Comparison of ENCODE assay signal across 27 cellular contexts in genomic region chr5:1298723-1299510, GRCh38. TPM values are rescaled to one million over a fixed set of nuclear protein-coding genes. Genes with fewer than 3 reads are reported as not detected.
DNase-seq lines count a peak whose midpoint lies in the region; ATAC-seq, FAIRE-seq and TF ChIP-seq lines count a peak whose summit lies in the region.
"Had no signal": no experiment of that assay in that cellular context is flagged by ENCODE, and none has a peak within 500 bp of the region (broad histone marks: within the 10 kb centered on the region; RNA-seq: fewer than 3 reads in every experiment).

No MANE protein-coding gene starts in this region.

- H3K79me2 ChIP-seq in GM12878 (ENCODE audit: control insufficient read depth, insufficient read depth, low read length) = no peaks in the 10 kb centered on the region

- H3K9me3 ChIP-seq in BLaER1 = peaks cover 27% of the 10 kb centered on the region
- H3K9me3 ChIP-seq in GM12878 (replicated peaks; ENCODE audit: control insufficient read depth, insufficient read depth, low read length) = no peaks in the 10 kb centered on the region; the same call in 1 of the 3 replicates
- peaks cover 0 to 2% of the 10 kb centered on the region in 2 donors for H3K9me3 ChIP-seq in neuronal stem cell (replicated peaks in 1 of 2; ENCODE audit: control insufficient read depth in 2 of 2, insufficient read depth in 1 of 2, low read depth in 1 of 2, low read length in 2 of 2)
- H3K9me3 ChIP-seq: BE2C, prostate gland had no signal

- no peak for TF ChIP-seq RAD21 in GM12878 (IDR thresholded peaks at IDR 0.05; ENCODE audit: insufficient read depth, low read depth, low read length)

- H3K14ac ChIP-seq in neuronal stem cell (ENCODE audit: low read length) = peak overlapping the region; percentile 38

- H4K91ac ChIP-seq in neuronal stem cell (ENCODE audit: low read depth, low read length, poor library complexity) = no peak overlapping the region

- intact Hi-C loops in activated CD4-positive, alpha-beta T cell treated with anti-CD3 and anti-CD28 coated beads for 36 hours (cut with DNase I, micrococcal nuclease) = loop anchor here in 1 of 2 experiments (5.0 kb wide), 1 partner anchor 223 kb away; the partner anchor contains the start of gene LPCAT1
- intact Hi-C loops in GM12878 (cut with micrococcal nuclease; ENCODE audit: unreplicated experiment) = no loop called here

- H2BK5ac ChIP-seq in neuronal stem cell (ENCODE audit: low read length) = no peak overlapping the region

- no peaks in the 10 kb centered on the region for H3K36me3 ChIP-seq in BLaER1
- no peaks in the 10 kb centered on the region for H3K36me3 ChIP-seq in GM12878 (ENCODE audit: control insufficient read depth in 2 of 2, insufficient read depth in 2 of 2, low read length in 1 of 2)
- no peaks in the 10 kb centered on the region for H3K36me3 ChIP-seq in neuronal stem cell (replicated peaks in 1 of 2; ENCODE audit: control insufficient read depth in 2 of 2, insufficient read depth in 2 of 2, low read length in 2 of 2)
- H3K36me3 ChIP-seq: BE2C, cardiac muscle cell, gastroesophageal sphincter, neural progenitor cell, prostate gland had no signal

- H3K79me1 ChIP-seq in neuronal stem cell (ENCODE audit: low read depth, low read length) = peaks cover 3% of the 10 kb centered on the region

- H3K27me3 Mint-ChIP-seq in activated CD4-positive, alpha-beta T cell treated with anti-CD3 and anti-CD28 coated beads for 36 hours = no peaks in the 10 kb centered on the region
- H3K27me3 Mint-ChIP-seq: T-helper 17 cell had no signal

- no peak for TF ChIP-seq EP300 in GM12878 (IDR thresholded peaks at IDR 0.05; ENCODE audit: borderline replicate concordance in 1 of 2, control insufficient read depth in 1 of 2, low read depth in 2 of 2, low read length in 2 of 2)

- no peaks in the 10 kb centered on the region for H3K36me3 Mint-ChIP-seq in activated CD4-positive, alpha-beta T cell treated with anti-CD3 and anti-CD28 coated beads for 36 hours (ENCODE audit: low read depth)
- H3K36me3 Mint-ChIP-seq: neural progenitor cell, type B pancreatic cell had no signal

- no peak for TF ChIP-seq CTCF in GM12878 (IDR thresholded peaks at IDR 0.05 in 2 of 3, conservative IDR thresholded peaks at IDR 0.05 in 1 of 3; ENCODE audit: control insufficient read depth in 2 of 3, extremely low read depth in 1 of 3, insufficient read depth in 1 of 3, low read depth in 3 of 3, low read length in 3 of 3)

- no peak overlapping the region for H2AK5ac ChIP-seq in neuronal stem cell (ENCODE audit: low read depth, low read length)

- H3K4me3 ChIP-seq in BLaER1 (no peak overlapping the region), GM12878 (no peak overlapping the region), neuronal stem cell (ENCODE audit: low read length in 2 of 2) (no peak overlapping the region)
- H3K4me3 ChIP-seq: A549, cardiac muscle cell, gastroesophageal sphincter, neural progenitor cell, prostate gland had no signal

- H2BK12ac ChIP-seq in neuronal stem cell (ENCODE audit: low read length) = no peak overlapping the region

- H2AFZ ChIP-seq in GM12878 (ENCODE audit: control insufficient read depth, low read depth, low read length) (no peak overlapping the region), neuronal stem cell (ENCODE audit: low read length) (no peak overlapping the region)
- H2AFZ ChIP-seq: neural progenitor cell had no signal

- POLR2A ChIA-PET in activated CD4-positive, alpha-beta T cell treated with anti-CD3 and anti-CD28 coated beads for 36 hours (lab: Charles Lee) = no interaction called here
- POLR2A ChIA-PET in GM12878 (lab: Charles Lee) = no interaction called here

- H3K4me3 Mint-ChIP-seq in activated CD4-positive, alpha-beta T cell treated with anti-CD3 and anti-CD28 coated beads for 36 hours = no peak overlapping the region
- H3K4me3 Mint-ChIP-seq: dendritic cell treated with granulocyte-macrophage colony-stimulating factor and Interleukin-4, amounts not matched to agents 40 ng/mL and 50 ng/mL, for 4 days; neural progenitor cell; T-helper 17 cell; type B pancreatic cell had no signal

- peak overlapping the region; percentile 92 for H3K27ac ChIP-seq in BLaER1
- H3K27ac ChIP-seq in GM12878 (ENCODE audit: control insufficient read depth, insufficient read depth) = no peak overlapping the region
- H3K27ac ChIP-seq in neuronal stem cell (replicated peaks; ENCODE audit: low read length) = no peak overlapping the region
- H3K27ac ChIP-seq: A549, cardiac muscle cell, gastroesophageal sphincter, neural progenitor cell, prostate gland had no signal

- in situ Hi-C loops in GM12878 (cut with MboI) = no loop called here

- RAD21 ChIA-PET in GM12878 (lab: Charles Lee; ENCODE audit: unreplicated experiment) = interaction anchor here (0.7 kb wide), 1 partner anchor 16 kb away, joined by 3 read pairs; no protein-coding TSS in a partner anchor

- no peak overlapping the region for H3K27ac Mint-ChIP-seq in activated CD4-positive, alpha-beta T cell treated with anti-CD3 and anti-CD28 coated beads for 36 hours
- H3K27ac Mint-ChIP-seq: dendritic cell treated with granulocyte-macrophage colony-stimulating factor and Interleukin-4, amounts not matched to agents 40 ng/mL and 50 ng/mL, for 4 days; neural progenitor cell; T-helper 17 cell; type B pancreatic cell had no signal

- 55% methylated on average over 33 of the region's 33 CpGs for WGBS in GM12878 (ENCODE audit: insufficient coverage, insufficient replicate concordance, low lambda C conversion rate, missing lambda C conversion rate)
- WGBS in neuronal stem cell (ENCODE audit: extremely low coverage in 2 of 2, insufficient read length in 2 of 2, insufficient replicate concordance in 1 of 2), 2 donors = no CpG with 5 or more reads among the region's 33 CpGs

- peaks cover 4% of the 10 kb centered on the region for H3K9me3 Mint-ChIP-seq in activated CD4-positive, alpha-beta T cell treated with anti-CD3 and anti-CD28 coated beads for 36 hours (ENCODE audit: low read depth)
- H3K9me3 Mint-ChIP-seq: dendritic cell treated with granulocyte-macrophage colony-stimulating factor and Interleukin-4, amounts not matched to agents 40 ng/mL and 50 ng/mL, for 4 days; type B pancreatic cell had no signal

- SMC1A ChIA-PET in GM12878 (lab: Charles Lee; ENCODE audit: uncharacterized antibody, unreplicated experiment) = interaction anchor here (0.7 kb wide), 1 partner anchor 17 kb away, joined by 3 read pairs; no protein-coding TSS in a partner anchor

- no peak overlapping the region for H3K4ac ChIP-seq in neuronal stem cell (ENCODE audit: low read length)

- H3K4me2 ChIP-seq in BLaER1 (peak overlapping the region; percentile 96), GM12878 (ENCODE audit: control insufficient read depth, insufficient read depth) (no peak overlapping the region), neuronal stem cell (ENCODE audit: insufficient read depth, low read length, poor library complexity, severe bottlenecking) (no peak overlapping the region)
- H3K4me2 ChIP-seq: A549, neural progenitor cell had no signal

- H3K27me3 ChIP-seq in BLaER1 = no peaks in the 10 kb centered on the region
- H3K27me3 ChIP-seq in GM12878 (replicated peaks in 1 of 2; ENCODE audit: control insufficient read depth in 2 of 2, insufficient read depth in 2 of 2, low read length in 1 of 2) = no peaks in the 10 kb centered on the region; a peak in 1 of 4 replicates
- H3K27me3 ChIP-seq in neuronal stem cell (ENCODE audit: control insufficient read depth in 3 of 3, insufficient read depth in 3 of 3, low read depth in 1 of 3, low read length in 3 of 3) = peaks cover 3 to 68% (median 9%) of the 10 kb centered on the region in 3 experiments

- TF ChIP-seq POLR2A in GM12878 (IDR thresholded peaks at IDR 0.05; ENCODE audit: low read depth, low read length) = no peak

- CTCF ChIA-PET in activated CD4-positive, alpha-beta T cell treated with anti-CD3 and anti-CD28 coated beads for 36 hours (lab: Charles Lee) = interaction anchor here (0.5 to 2.1 kb wide), 3 partner anchors 17 to 346 kb away, joined by 3 to 4 read pairs (median 3); no protein-coding TSS in a partner anchor
- CTCF ChIA-PET in GM12878 (lab: Yijun Ruan, JAX) = interaction anchor here (1.2 kb wide), 1 partner anchor 11 kb away, joined by 4 read pairs; no protein-coding TSS in a partner anchor

- FAIRE-seq in GM12878 (lab: Jason Lieb, UNC) = no peak
- FAIRE-seq: A549, GM12891 had no signal

- DNase-seq in activated CD4-positive, alpha-beta T cell treated with anti-CD3 and anti-CD28 coated beads for 36 hours = peak; percentile 3
- no peak for DNase-seq in activated CD4-positive, alpha-beta T cell treated with anti-CD3 and anti-CD28 coated beads for 4 hours
- DNase-seq in GM12878 (ENCODE audit: low read depth, low spot score) = no peak
- DNase-seq in neuronal stem cell (ENCODE audit: low spot score) = no peak
- DNase-seq in DMS79 treated with DMSO at 0.1 percent for 48 hours (lab: John Stamatoyannopoulos, UW) = no peak
- DNase-seq: activated naive CD4-positive, alpha-beta T cell; anterior cingulate cortex; COR-L47; NCI-H1048; NCI-H187 treated with DMSO at 0.1 percent for 48 hours; NCI-H2227 treated with DMSO at 0.1 percent for 48 hours; NCI-H69 had no signal

- peak overlapping the region; percentile 17 for H3K18ac ChIP-seq in neuronal stem cell (ENCODE audit: low read length)

- BruUV-seq in GM12878 (replicated peaks; lab: Mats Ljungman, UMichigan) = no TSS peak

- peaks cover 1% of the 10 kb centered on the region; the same call in 1 of the 2 replicates for H4K20me1 ChIP-seq in BLaER1
- no peaks in the 10 kb centered on the region; the same call in 1 of the 2 replicates for H4K20me1 ChIP-seq in GM12878 (ENCODE audit: control insufficient read depth, insufficient read depth)

- H3K23ac ChIP-seq in neuronal stem cell (ENCODE audit: low read depth, low read length, poor library complexity) = peak overlapping the region; percentile 91

- no peaks in the 10 kb centered on the region for H3K4me1 Mint-ChIP-seq in activated CD4-positive, alpha-beta T cell treated with anti-CD3 and anti-CD28 coated beads for 36 hours

- H2BK15ac ChIP-seq in neuronal stem cell (ENCODE audit: low read length) = no peak overlapping the region

- H4K8ac ChIP-seq in neuronal stem cell (ENCODE audit: low read depth, low read length) = no peak overlapping the region

- H3K4me1 ChIP-seq in BLaER1 (peaks cover 69% of the 10 kb centered on the region), GM12878 (ENCODE audit: control insufficient read depth, insufficient read depth, low read length) (no peaks in the 10 kb centered on the region), neuronal stem cell (ENCODE audit: control insufficient read depth in 2 of 2, insufficient read depth in 1 of 2, low read depth in 1 of 2, low read length in 2 of 2) (peaks cover 0 to 7% of the 10 kb centered on the region in 2 donors)
- H3K4me1 ChIP-seq: BE2C, prostate gland had no signal

- no peak overlapping the region for H2BK120ac ChIP-seq in neuronal stem cell (ENCODE audit: low read depth, low read length)

- no peak for ATAC-seq in activated CD4-positive, alpha-beta T cell treated with anti-CD3 and anti-CD28 coated beads for 36 hours
- ATAC-seq in GM12878 (no peak), HG02870 (IDR thresholded peaks at IDR 0.05; ENCODE audit: unreplicated experiment) (no peak), SK-N-SH treated with all-trans-retinoic acid at 6 μM for 48 hours (no peak)
- ATAC-seq: A549, gastroesophageal sphincter, T-helper 17 cell had no signal

- H3K9ac ChIP-seq in BLaER1 = no peak overlapping the region
- H3K9ac ChIP-seq in GM12878 (ENCODE audit: control insufficient read depth, insufficient read depth, low read length) = no peak overlapping the region
- H3K9ac ChIP-seq in neuronal stem cell (ENCODE audit: low read depth, low read length, poor library complexity) = no peak overlapping the region
- H3K9ac ChIP-seq: neural progenitor cell had no signal

RNA-seq across cellular contexts. Expression of gene TERT, which starts 4.0 kb away (rescaled TPM):
- 10 to 100 TPM in 1 of 2 experiments, 1 to 10 TPM in 1; 8.5 to 11.9 TPM for total RNA-seq in activated CD4-positive, alpha-beta T cell treated with anti-CD3 and anti-CD28 coated beads for 36 hours
- 29.3 and 36.2 TPM in 2 replicates for total RNA-seq in GM12878 (2013; cell fraction: nucleolus; rRNA removed)
- total RNA-seq in GM12878 (2014; rRNA removed) (8.6 and 9.0 TPM in 2 replicates), GM12878 (2014; rRNA removed; fragmentation: Illumina TruSeq; extraction: Trizol) (3.4 and 3.5 TPM in 2 replicates), GM12878 (2021) (14.8 and 21.5 TPM in 2 replicates)
- polyA plus RNA-seq in GM12878 (2011; ENCODE audit: low read depth) = 0.05 TPM
- polyA plus RNA-seq in GM12878 (2011; rRNA removed) (2.4 and 3.8 TPM in 2 replicates), GM12878 (2014; fragmentation: Illumina TruSeq; extraction: Trizol) (0.57 and 2.4 TPM in 2 replicates), GM12878 (2014; fragmentation: Nextera tagmentation; extraction: Ambion mirVana) (under 1 TPM; 0.08 to 0.55 TPM), GM12878 (2014; rRNA removed) (17.4 and 17.8 TPM in 2 replicates), GM12878 (2016; fragmentation: Nextera tagmentation; extraction: Ambion mirVana) (1 to 10 TPM; 6.1 to 6.5 TPM)
- 4.6 and 8.2 TPM in 2 replicates for polyA plus RNA-seq in GM12878 (2011; cell fraction: cytosol; rRNA removed)
- polyA plus RNA-seq in GM12878 (2011; cell fraction: nucleus; rRNA removed) = 52.7 and 80.1 TPM in 2 replicates
- polyA plus RNA-seq in GM12878 (2012) = 0.95 and 1.0 TPM in 2 replicates
- 1.9 and 5.6 TPM in 2 replicates for polyA minus RNA-seq in GM12878 (2011; rRNA and poly(A)+ RNA removed)
- polyA minus RNA-seq in GM12878 (2011; cell fraction: cytosol; rRNA and poly(A)+ RNA removed) = 3.5 and 6.3 TPM in 2 replicates
- polyA minus RNA-seq in GM12878 (2011; cell fraction: nucleus; rRNA and poly(A)+ RNA removed) = 10.5 and 15.5 TPM in 2 replicates
- 2.5 TPM for polyA plus RNA-seq in neuronal stem cell (2013, experiment 1 of 2)
- 2.5 TPM for polyA plus RNA-seq in neuronal stem cell (2013, experiment 2 of 2)
- total RNA-seq: gastroesophageal sphincter, mucosa of gallbladder, RPMI7951 had no signal
- polyA plus RNA-seq: cardiac muscle cell had no signal

RNA-seq across cellular contexts. Expression of gene CLPTM1L, which starts 46.0 kb away (rescaled TPM):
- 10 to 100 TPM; 62.1 to 62.2 TPM for total RNA-seq in activated CD4-positive, alpha-beta T cell treated with anti-CD3 and anti-CD28 coated beads for 36 hours
- total RNA-seq in GM12878 (2013; cell fraction: nucleolus; rRNA removed) = 93.2 and 118 TPM in 2 replicates
- 266 and 278 TPM in 2 replicates for total RNA-seq in GM12878 (2014; rRNA removed)
- 142 and 171 TPM in 2 replicates for total RNA-seq in GM12878 (2014; rRNA removed; fragmentation: Illumina TruSeq; extraction: Trizol)
- total RNA-seq in GM12878 (2021) = 140 and 147 TPM in 2 replicates
- 72.4 TPM for polyA plus RNA-seq in GM12878 (2011; ENCODE audit: low read depth)
- polyA plus RNA-seq in GM12878 (2011; rRNA removed) = 80.8 and 124 TPM in 2 replicates
- polyA plus RNA-seq in GM12878 (2011; cell fraction: cytosol; rRNA removed) = 135 and 191 TPM in 2 replicates
- 148 and 184 TPM in 2 replicates for polyA plus RNA-seq in GM12878 (2011; cell fraction: nucleus; rRNA removed)
- 82.8 and 110 TPM in 2 replicates for polyA plus RNA-seq in GM12878 (2012)
- 87.8 and 163 TPM in 2 replicates for polyA plus RNA-seq in GM12878 (2014; fragmentation: Illumina TruSeq; extraction: Trizol)
- 10 to 100 TPM in 1 of 2 experiments, 1 to 10 TPM in 1; 2.9 to 22.8 TPM for polyA plus RNA-seq in GM12878 (2014; fragmentation: Nextera tagmentation; extraction: Ambion mirVana)
- polyA plus RNA-seq in GM12878 (2014; rRNA removed) = 195 and 219 TPM in 2 replicates
- 10 to 100 TPM; 34.2 to 39.9 TPM for polyA plus RNA-seq in GM12878 (2016; fragmentation: Nextera tagmentation; extraction: Ambion mirVana)
- polyA minus RNA-seq in GM12878 (2011; rRNA and poly(A)+ RNA removed) = 125 and 188 TPM in 2 replicates
- 55.8 and 65.4 TPM in 2 replicates for polyA minus RNA-seq in GM12878 (2011; cell fraction: cytosol; rRNA and poly(A)+ RNA removed)
- 43.2 and 68.0 TPM in 2 replicates for polyA minus RNA-seq in GM12878 (2011; cell fraction: nucleus; rRNA and poly(A)+ RNA removed)
- polyA plus RNA-seq in neuronal stem cell (2013, experiment 1 of 2) = 49.2 TPM
- polyA plus RNA-seq in neuronal stem cell (2013, experiment 2 of 2) = 50.1 TPM
